In genomic region chr10:12413369-12413711, GRCh38 we compare ENCODE assay signal across 2 cellular contexts.
TF ChIP-seq lines count a peak whose summit lies in the region.

No MANE protein-coding gene starts in this region.

TF ChIP-seq in A549, 52 proteins besides CTCF, POLR2A, EP300 and RAD21:
- TF ChIP-seq HOXB5 (CRISPR knock-in tag; IDR thresholded peaks at IDR 0.05), result no peak
- no peak for TF ChIP-seq KDM1A (IDR thresholded peaks at IDR 0.05; ENCODE audit: low read depth)
- no peak for TF ChIP-seq E2F6 (IDR thresholded peaks at IDR 0.05; ENCODE audit: borderline replicate concordance, low read depth)
- TF ChIP-seq CEBPB (IDR thresholded peaks at IDR 0.05), result no peak
- TF ChIP-seq RFX5 (IDR thresholded peaks at IDR 0.05), result no peak
- TF ChIP-seq ELK1 (IDR thresholded peaks at IDR 0.05; ENCODE audit: low read depth, low read length), result no peak
- TF ChIP-seq CBX8 (IDR thresholded peaks at IDR 0.05), result no peak
- TF ChIP-seq GATA3 (IDR thresholded peaks at IDR 0.05; ENCODE audit: borderline replicate concordance), result no peak
- no peak for TF ChIP-seq HOXA7 (CRISPR knock-in tag; IDR thresholded peaks at IDR 0.05)
- no peak for TF ChIP-seq NPAS2 (CRISPR knock-in tag; IDR thresholded peaks at IDR 0.05; ENCODE audit: borderline replicate concordance)
- TF ChIP-seq BHLHE40 (IDR thresholded peaks at IDR 0.05; ENCODE audit: low read depth, low read length), result no peak
- no peak for TF ChIP-seq ATOH8 (CRISPR knock-in tag; IDR thresholded peaks at IDR 0.05; ENCODE audit: low read depth)
- TF ChIP-seq NFE2L2 (conservative IDR thresholded peaks at IDR 0.05; ENCODE audit: low read length), result no peak
- no peak for TF ChIP-seq JUN (IDR thresholded peaks at IDR 0.05)
- TF ChIP-seq HDAC2 (IDR thresholded peaks at IDR 0.05), result no peak
- no peak for TF ChIP-seq MYC (IDR thresholded peaks at IDR 0.05; ENCODE audit: borderline replicate concordance, low read length)
- TF ChIP-seq TP53 (CRISPR knock-in tag; IDR thresholded peaks at IDR 0.05), result no peak
- TF ChIP-seq CHD2 (IDR thresholded peaks at IDR 0.05; ENCODE audit: low read length, partially characterized antibody), result no peak

TF ChIP-seq in H1, 55 proteins besides CTCF, POLR2A, EP300 and RAD21:
- TF ChIP-seq EZH2 (IDR thresholded peaks at IDR 0.05; ENCODE audit: low read depth, low read length, severe bottlenecking), result no peak
- no peak for TF ChIP-seq SRF (IDR thresholded peaks at IDR 0.05; ENCODE audit: low read depth, low read length)
- TF ChIP-seq RNF2 (IDR thresholded peaks at IDR 0.05; ENCODE audit: borderline replicate concordance, low read depth, low read length, missing control alignments, poor library complexity, severe bottlenecking), result no peak
- no peak for TF ChIP-seq RFX5 (IDR thresholded peaks at IDR 0.05; ENCODE audit: borderline replicate concordance, low read depth, low read length)
- no peak for TF ChIP-seq SIX5 (IDR thresholded peaks at IDR 0.05; ENCODE audit: low read depth, low read length)
- no peak for TF ChIP-seq SIN3A (conservative IDR thresholded peaks at IDR 0.05 in 1 of 2, IDR thresholded peaks at IDR 0.05 in 1 of 2; ENCODE audit: low read depth in 1 of 2, low read length in 2 of 2)
- TF ChIP-seq KDM4A (IDR thresholded peaks at IDR 0.05; ENCODE audit: low read depth, low read length, severe bottlenecking), result no peak
- no peak for TF ChIP-seq MAX (IDR thresholded peaks at IDR 0.05)
TF ChIP-seq in H1: peak in this region for 0.
